In genomic region chr4:141605425-141605856, GRCh38 we compare ENCODE assay signal across 24 cellular contexts.
"Had no signal": no experiment of that assay in that cellular context is flagged by ENCODE, and none has a peak within 500 bp of the region (broad histone marks: within the 10 kb centered on the region; RNA-seq: fewer than 3 reads in every experiment).

No MANE protein-coding gene starts in this region.

- DNase-seq: dermis blood vessel endothelial cell; dorsolateral prefrontal cortex; effector CD4-positive, alpha-beta T cell; effector memory CD8-positive, alpha-beta T cell; endodermal cell; erythroblast; esophagus squamous epithelium; foreskin fibroblast; gastrocnemius medialis; hypothalamus; islet precursor cell; left cardiac atrium; left ventricle myocardium superior; mesendoderm; midbrain had no signal

- H3K79me2 ChIP-seq: hepatocyte had no signal

- H3K27ac ChIP-seq: coronary artery, dorsolateral prefrontal cortex, epithelial cell of prostate, esophagus squamous epithelium, gastrocnemius medialis, heart left ventricle, hepatocyte, left lung had no signal

- H3K4me1 Mint-ChIP-seq: endodermal cell had no signal

- H3K36me3 Mint-ChIP-seq: immature natural killer cell, memory B cell had no signal

- H3K9me3 ChIP-seq: esophagus squamous epithelium, gastrocnemius medialis, heart left ventricle had no signal

- H2AFZ ChIP-seq: hepatocyte had no signal

- H3K4me3 Mint-ChIP-seq: endodermal cell had no signal

- ATAC-seq: effector memory CD8-positive, alpha-beta T cell; esophagus mucosa; gastrocnemius medialis; heart left ventricle; left cardiac atrium; left lung; left ventricle myocardium superior had no signal

- H3K27me3 ChIP-seq: dorsolateral prefrontal cortex, esophagus squamous epithelium, gastrocnemius medialis, heart left ventricle, hepatocyte, left lung had no signal

- H3K36me3 ChIP-seq: esophagus squamous epithelium, gastrocnemius medialis, heart left ventricle, left lung had no signal

- H3K4me1 ChIP-seq: gastrocnemius medialis, heart left ventricle, left lung had no signal

- H3K27ac Mint-ChIP-seq: endodermal cell, memory B cell had no signal

- H3K9me3 Mint-ChIP-seq: effector memory CD8-positive, alpha-beta T cell had no signal

- H3K4me2 ChIP-seq: hepatocyte had no signal

- H3K4me3 ChIP-seq: coronary artery, dorsolateral prefrontal cortex, esophagus squamous epithelium, gastrocnemius medialis, heart left ventricle, hepatocyte, left lung, lung had no signal
